In the genomic region with DNA sequence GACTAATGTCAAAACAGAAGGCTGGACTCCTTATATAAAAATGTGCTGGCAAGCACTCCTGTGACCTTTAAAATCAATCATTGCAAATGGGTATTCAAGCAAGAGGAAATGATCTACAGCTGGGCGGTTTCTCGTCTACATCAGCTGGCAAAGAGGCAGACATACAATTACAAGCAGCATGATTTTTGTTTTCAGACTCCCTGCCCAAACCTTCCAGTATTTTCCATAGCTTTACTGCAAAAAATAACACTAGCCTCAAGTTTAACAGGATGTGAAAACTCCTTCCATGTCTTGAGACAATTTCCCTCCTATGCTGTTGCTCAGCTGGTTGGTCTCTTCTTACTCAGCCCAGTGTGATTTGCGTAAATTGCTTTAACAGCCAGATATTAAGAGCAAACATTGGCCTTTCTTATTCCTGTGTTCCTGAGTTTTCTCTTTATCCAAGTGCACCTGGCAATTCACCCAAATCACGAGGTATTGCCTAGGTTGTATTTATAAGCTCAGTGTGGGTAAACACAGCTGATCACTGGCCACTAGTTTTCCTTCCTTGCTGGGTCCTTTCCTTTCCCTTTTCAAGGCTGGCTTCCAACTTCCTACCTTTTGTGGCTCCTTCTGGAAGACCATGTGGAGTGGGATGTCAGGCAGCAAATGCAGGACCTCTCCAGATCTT, we compare ENCODE assay signal across 14 cellular contexts.
DNase-seq lines count a peak whose midpoint lies in the region; ATAC-seq and TF ChIP-seq lines count a peak whose summit lies in the region.
"Had no signal": no experiment of that assay in that cellular context is flagged by ENCODE, and none has a peak within 500 bp of the region (broad histone marks: within the 10 kb centered on the region; RNA-seq: fewer than 3 reads in every experiment).

No MANE protein-coding gene starts in this region.

- WGBS in endodermal cell (ENCODE audit: insufficient coverage in 1 of 2, insufficient read length in 1 of 2), 2 experiments, result 73 to 79% methylated on average over 4 of the region's 4 CpGs

- DNase-seq in LNCaP clone FGC (ENCODE audit: low read depth), result peak; percentile 98
- peak; percentile 61 for DNase-seq in OCI-LY7 (ENCODE audit: low spot score)
- no peak for DNase-seq in left lung
- no peak for DNase-seq in breast epithelium (ENCODE audit: low spot score in 2 of 2)
- DNase-seq in activated T-cell treated with anti-CD3 and anti-CD28 coated beads, Interleukin-2, amount 50 U/mL, for 48 hours, result no peak
- DNase-seq in endodermal cell, result no peak
- no peak for DNase-seq in NCI-H510A treated with DMSO at 0.1 percent for 48 hours (lab: John Stamatoyannopoulos, UW)
- DNase-seq: activated CD4-positive, alpha-beta T cell treated with anti-CD3 and anti-CD28 coated beads for 4 hours; activated T-cell treated with anti-CD3 and anti-CD28 coated beads, Interleukin-2, amount 50 U/mL, for 72 hours; anterior cingulate cortex; mesendoderm; ovary had no signal

- H3K36me3 Mint-ChIP-seq in endodermal cell (ENCODE audit: low read depth), result no peaks in the 10 kb centered on the region

- no peaks in the 10 kb centered on the region for H3K9me2 ChIP-seq in OCI-LY7 (ENCODE audit: insufficient read depth, low read length)

- H3K9me3 ChIP-seq in BLaER1 treated with 17β-estradiol and CSF1 and Interleukin-3, amounts not matched to agents 10 nM and 100 nM (replicated peaks in 1 of 11), result no peaks in the 10 kb centered on the region
- H3K9me3 ChIP-seq in OCI-LY7 (ENCODE audit: low read length), result peaks cover 6% of the 10 kb centered on the region; the same call in 1 of the 2 replicates
- H3K9me3 ChIP-seq in left lung, result no peaks in the 10 kb centered on the region
- H3K9me3 ChIP-seq in breast epithelium, result no peaks in the 10 kb centered on the region
- H3K9me3 ChIP-seq in endodermal cell (ENCODE audit: control insufficient read depth, low read length), result no peaks in the 10 kb centered on the region
- H3K9me3 ChIP-seq: ovary, tibial nerve had no signal

- H3K4me1 ChIP-seq in BLaER1 treated with 17β-estradiol and CSF1 and Interleukin-3, amounts not matched to agents 10 nM and 100 nM, result peaks cover 22 to 60% (median 37%) of the 10 kb centered on the region in 10 experiments
- H3K4me1 ChIP-seq in OCI-LY7 (ENCODE audit: insufficient read depth, low read length, poor library complexity, severe bottlenecking) (peaks cover 81% of the 10 kb centered on the region), left lung (no peaks in the 10 kb centered on the region), breast epithelium (no peaks in the 10 kb centered on the region), endodermal cell (ENCODE audit: control insufficient read depth, insufficient read depth, low read length) (no peaks in the 10 kb centered on the region)
- H3K4me1 ChIP-seq: tibial nerve had no signal

- no peaks in the 10 kb centered on the region for H3K9me3 Mint-ChIP-seq in endodermal cell
- H3K9me3 Mint-ChIP-seq: activated T-cell treated with anti-CD3 and anti-CD28 coated beads, Interleukin-2, amount 50 U/mL, for 72 hours had no signal

- ATAC-seq in left lung, result peak; percentile 25
- ATAC-seq: activated T-cell treated with anti-CD3 and anti-CD28 coated beads, Interleukin-2, amount 50 U/mL, for 72 hours had no signal

- peak overlapping the region; percentile 85 for H2AFZ ChIP-seq in OCI-LY7 (ENCODE audit: low read length)

- H3K27ac ChIP-seq in BLaER1 treated with 17β-estradiol and CSF1 and Interleukin-3, amounts not matched to agents 10 nM and 100 nM, result no peak overlapping the region
- H3K27ac ChIP-seq in OCI-LY7 (ENCODE audit: low read depth, low read length, poor library complexity, severe bottlenecking) (peak overlapping the region; percentile 100), left lung (no peak overlapping the region), breast epithelium (no peak overlapping the region), endodermal cell (ENCODE audit: low read depth, low read length) (no peak overlapping the region)
- H3K27ac ChIP-seq: ovary, tibial nerve had no signal

- no peak overlapping the region for H3K9ac ChIP-seq in BLaER1 treated with 17β-estradiol and CSF1 and Interleukin-3, amounts not matched to agents 10 nM and 100 nM
- no peak overlapping the region for H3K9ac ChIP-seq in endodermal cell (ENCODE audit: extremely low read depth, low read length, poor library complexity, severe bottlenecking)

- H3K4me3 Mint-ChIP-seq in endodermal cell, result no peak overlapping the region
- H3K4me3 Mint-ChIP-seq: activated T-cell treated with anti-CD3 and anti-CD28 coated beads, Interleukin-2, amount 50 U/mL, for 72 hours had no signal

- no peaks in the 10 kb centered on the region for H3K27me3 ChIP-seq in BLaER1 treated with 17β-estradiol and CSF1 and Interleukin-3, amounts not matched to agents 10 nM and 100 nM
- H3K27me3 ChIP-seq in left lung (no peaks in the 10 kb centered on the region), breast epithelium (no peaks in the 10 kb centered on the region), endodermal cell (ENCODE audit: control insufficient read depth, insufficient read depth, low read length, poor library complexity, severe bottlenecking) (no peaks in the 10 kb centered on the region)
- H3K27me3 ChIP-seq: ovary, tibial nerve had no signal

- no peaks in the 10 kb centered on the region for H3K4me1 Mint-ChIP-seq in endodermal cell

- no peak overlapping the region for H3K27ac Mint-ChIP-seq in endodermal cell
- H3K27ac Mint-ChIP-seq: activated T-cell treated with anti-CD3 and anti-CD28 coated beads, Interleukin-2, amount 50 U/mL, for 72 hours had no signal

- H3K4me2 ChIP-seq in BLaER1 treated with 17β-estradiol and CSF1 and Interleukin-3, amounts not matched to agents 10 nM and 100 nM, result peak overlapping the region; percentile 4 to 62 (median 35); a peak in 18 of 22 replicates
- H3K4me2 ChIP-seq in OCI-LY7 (ENCODE audit: low read length), result peak overlapping the region; percentile 69

- H4K20me1 ChIP-seq in BLaER1 treated with 17β-estradiol and CSF1 and Interleukin-3, amounts not matched to agents 10 nM and 100 nM, result no peaks in the 10 kb centered on the region
- no peaks in the 10 kb centered on the region for H4K20me1 ChIP-seq in OCI-LY7 (ENCODE audit: insufficient read depth, low read length)

- POLR2A ChIA-PET in OCI-LY7 (lab: Charles Lee), result interaction anchor here (0.5 to 6.1 kb wide), 16 partner anchors 10 to 546 kb away, joined by 3 to 58 read pairs (median 4); partner anchors contain the start of gene STX7

- no peak overlapping the region for H3K4me3 ChIP-seq in BLaER1 treated with 17β-estradiol and CSF1 and Interleukin-3, amounts not matched to agents 10 nM and 100 nM
- no peak overlapping the region; the same call in 1 of the 2 replicates for H3K4me3 ChIP-seq in LNCaP clone FGC (ENCODE audit: low read depth, low read length)
- H3K4me3 ChIP-seq in OCI-LY7 (ENCODE audit: low read depth, low read length, poor library complexity, severe bottlenecking), result peak overlapping the region; percentile 13
- H3K4me3 ChIP-seq in left lung, result no peak overlapping the region
- H3K4me3 ChIP-seq in breast epithelium, result no peak overlapping the region
- no peak overlapping the region for H3K4me3 ChIP-seq in endodermal cell (ENCODE audit: low read length)
- H3K4me3 ChIP-seq: ovary, tibial nerve had no signal

- TF ChIP-seq CTCF in LNCaP clone FGC (IDR thresholded peaks at IDR 0.05; ENCODE audit: control insufficient read depth, extremely low read depth, insufficient read depth) (no peak), OCI-LY7 (conservative IDR thresholded peaks at IDR 0.05; ENCODE audit: low read length) (no peak), left lung (IDR thresholded peaks at IDR 0.05) (no peak), breast epithelium (IDR thresholded peaks at IDR 0.05) (no peak), endodermal cell (conservative IDR thresholded peaks at IDR 0.05) (no peak)

- H3K27me3 Mint-ChIP-seq in endodermal cell (ENCODE audit: insufficient read depth), result peaks cover 8% of the 10 kb centered on the region

- CTCF ChIA-PET in OCI-LY7 (lab: Charles Lee; ENCODE audit: unreplicated experiment), result interaction anchor here (0.8 to 3.5 kb wide), 5 partner anchors 9 to 355 kb away, joined by 3 to 24 read pairs (median 3); no protein-coding TSS in a partner anchor

- no TSS peak for BruUV-seq in OCI-LY7 (replicated peaks; lab: Mats Ljungman, UMichigan)

- H3K79me2 ChIP-seq in OCI-LY7 (ENCODE audit: insufficient read depth, low read depth, low read length), result no peaks in the 10 kb centered on the region

- intact Hi-C loops in OCI-LY7 (cut with micrococcal nuclease; ENCODE audit: unreplicated experiment), result loop anchor here (10.0 kb wide), 1 partner anchor 484 kb away; the partner anchor contains the start of gene VNN2
- intact Hi-C loops in left lung (cut with DNase I), result no loop called here
- intact Hi-C loops in breast epithelium (cut with DNase I; ENCODE audit: low total_unique reads), result no loop called here

- TF ChIP-seq POLR2A in breast epithelium (IDR thresholded peaks at IDR 0.05), result no peak

- H3K36me3 ChIP-seq in BLaER1 treated with 17β-estradiol and CSF1 and Interleukin-3, amounts not matched to agents 10 nM and 100 nM, result no peaks in the 10 kb centered on the region
- H3K36me3 ChIP-seq in OCI-LY7 (ENCODE audit: insufficient read depth, low read length), result peaks cover 6% of the 10 kb centered on the region
- no peaks in the 10 kb centered on the region for H3K36me3 ChIP-seq in left lung
- H3K36me3 ChIP-seq in breast epithelium, result no peaks in the 10 kb centered on the region
- H3K36me3 ChIP-seq in endodermal cell (ENCODE audit: control insufficient read depth, insufficient read depth, low read length), result no peaks in the 10 kb centered on the region
- H3K36me3 ChIP-seq: ovary, tibial nerve had no signal

Comparison
In these comparisons a context has a peak if more than half of its experiments do, and no peak if none do; other contexts are left out.
1. DNase-seq: peak in LNCaP clone FGC (single experiment) and OCI-LY7 (single experiment); none in left lung (0 of 2), breast epithelium (0 of 2), activated T-cell treated with anti-CD3 and anti-CD28 coated beads, Interleukin-2, amount 50 U/mL, for 48 hours (0 of 2), endodermal cell (single experiment) and NCI-H510A treated with DMSO at 0.1 percent for 48 hours (single experiment).